In the genomic region with DNA sequence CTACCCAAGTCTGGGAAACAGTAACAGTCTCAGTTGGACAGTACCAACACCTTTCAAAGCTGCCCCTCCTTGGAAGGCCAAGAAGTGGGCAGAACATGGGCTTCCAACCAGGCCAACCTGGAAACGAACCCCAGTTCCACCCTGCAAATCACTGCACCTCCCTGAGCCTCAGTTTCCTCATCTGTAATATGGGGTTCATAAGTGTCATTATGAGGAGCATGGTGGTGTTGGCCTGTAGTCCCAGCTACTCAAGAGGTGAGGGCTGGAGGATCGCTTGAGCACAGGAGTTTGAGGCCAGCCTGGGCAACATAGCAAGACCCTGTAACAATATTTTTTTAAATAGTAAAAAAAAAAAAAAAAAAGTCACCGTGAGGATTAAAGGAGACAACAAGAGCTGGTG, we compare ENCODE assay signal across 19 cellular contexts. TPM values are rescaled to one million over a fixed set of nuclear protein-coding genes. Genes with fewer than 3 reads are reported as not detected.
"Had no signal": no experiment of that assay in that cellular context is flagged by ENCODE, and none has a peak within 500 bp of the region (broad histone marks: within the 10 kb centered on the region; RNA-seq: fewer than 3 reads in every experiment).

No MANE protein-coding gene starts in this region.

- H3K9me3 Mint-ChIP-seq: IgD-negative memory B cell had no signal

- H3K36me3 Mint-ChIP-seq: IgD-negative memory B cell had no signal

- H3K9me3 ChIP-seq: MG63, SK-N-SH had no signal

- H3K36me3 ChIP-seq: MG63 had no signal

- H3K27ac ChIP-seq: RWPE1 had no signal

- H3K4me3 ChIP-seq: MG63 had no signal

- H3K4me1 Mint-ChIP-seq: IgD-negative memory B cell had no signal

- H3K27me3 ChIP-seq: MG63 had no signal

- DNase-seq: KBM-7, NCI-H1417 treated with DMSO at 0.1 percent for 48 hours, NCI-H1694 treated with DMSO at 0.1 percent for 48 hours, NCI-H1930, NCI-H2107, NCI-H2171, NCI-H226, NCI-H510A, NCI-H524 treated with DMSO at 0.1 percent for 48 hours, NCI-H774, PC-3, SW 1271 had no signal

- H3K27ac Mint-ChIP-seq: IgD-negative memory B cell had no signal

- H3K9ac ChIP-seq: SK-N-SH had no signal

- H3K4me3 Mint-ChIP-seq: IgD-negative memory B cell had no signal

- H3K4me2 ChIP-seq: SK-N-SH had no signal

- ATAC-seq: PC-3 had no signal

RNA-seq across cellular contexts. Expression of gene C20orf203, which starts 34.5 kb away (rescaled TPM):
- total RNA-seq: HT1080, LHCN-M2, PC-3, SK-MEL-5 had no signal
- polyA plus RNA-seq: SK-N-SH had no signal
